Comparison of ENCODE assay signal across 1 cellular context in the genomic region with DNA sequence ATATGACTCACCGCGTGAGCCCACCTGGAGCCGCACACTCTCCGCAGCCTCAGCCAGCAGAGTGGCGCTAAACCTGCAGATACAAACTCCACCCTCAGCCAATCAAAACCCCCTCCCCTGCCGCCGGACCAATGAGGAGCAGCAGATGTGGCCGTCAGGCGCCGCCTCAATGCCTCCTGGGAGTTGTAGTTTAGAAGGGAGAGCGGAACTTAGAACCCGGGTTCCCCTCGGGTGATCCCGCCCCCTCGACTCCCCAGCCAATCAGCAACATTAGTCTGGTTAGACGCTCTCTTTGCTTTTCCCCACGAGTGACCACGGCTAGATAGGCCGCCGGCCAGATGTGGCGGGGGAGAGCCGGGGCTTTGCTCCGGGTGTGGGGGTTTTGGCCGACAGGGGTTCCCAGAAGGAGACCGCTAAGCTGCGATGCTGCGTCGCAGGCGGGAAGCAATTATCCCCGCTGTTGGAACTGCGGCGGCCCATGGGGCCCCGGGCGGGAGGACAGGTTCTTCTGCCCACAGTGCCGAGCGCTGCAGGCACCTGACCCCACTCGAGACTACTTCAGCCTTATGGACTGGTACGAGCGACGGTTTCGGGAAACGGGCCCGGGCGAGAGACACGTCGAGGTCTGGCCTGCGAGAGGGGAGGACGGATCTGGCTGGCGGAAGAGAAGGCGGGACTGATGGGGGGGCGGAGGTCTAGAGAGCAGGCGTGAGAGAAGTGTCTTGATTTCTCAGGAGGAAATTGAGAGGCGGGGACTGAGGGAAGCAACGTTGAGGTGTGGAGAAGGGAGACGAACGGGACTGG.
A peak's percentile ranks its signal among the peaks of the same experiment; 100 is the strongest.
TF ChIP-seq lines count a peak whose summit lies in the region.

A gene (minus strand): TSS at position 63 of the 804 bp plus-strand sequence. CDS start 7,099 bp downstream, outside the sequence.
A gene with protein sequence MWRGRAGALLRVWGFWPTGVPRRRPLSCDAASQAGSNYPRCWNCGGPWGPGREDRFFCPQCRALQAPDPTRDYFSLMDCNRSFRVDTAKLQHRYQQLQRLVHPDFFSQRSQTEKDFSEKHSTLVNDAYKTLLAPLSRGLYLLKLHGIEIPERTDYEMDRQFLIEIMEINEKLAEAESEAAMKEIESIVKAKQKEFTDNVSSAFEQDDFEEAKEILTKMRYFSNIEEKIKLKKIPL (plus strand): TSS at position 282 of the 804 bp plus-strand sequence. CDS start 57 bp downstream, at position 339.

TF ChIP-seq in HEK293, 187 proteins besides CTCF, POLR2A, EP300 and RAD21 (continued from another document):
- TF ChIP-seq, protein P1, sequence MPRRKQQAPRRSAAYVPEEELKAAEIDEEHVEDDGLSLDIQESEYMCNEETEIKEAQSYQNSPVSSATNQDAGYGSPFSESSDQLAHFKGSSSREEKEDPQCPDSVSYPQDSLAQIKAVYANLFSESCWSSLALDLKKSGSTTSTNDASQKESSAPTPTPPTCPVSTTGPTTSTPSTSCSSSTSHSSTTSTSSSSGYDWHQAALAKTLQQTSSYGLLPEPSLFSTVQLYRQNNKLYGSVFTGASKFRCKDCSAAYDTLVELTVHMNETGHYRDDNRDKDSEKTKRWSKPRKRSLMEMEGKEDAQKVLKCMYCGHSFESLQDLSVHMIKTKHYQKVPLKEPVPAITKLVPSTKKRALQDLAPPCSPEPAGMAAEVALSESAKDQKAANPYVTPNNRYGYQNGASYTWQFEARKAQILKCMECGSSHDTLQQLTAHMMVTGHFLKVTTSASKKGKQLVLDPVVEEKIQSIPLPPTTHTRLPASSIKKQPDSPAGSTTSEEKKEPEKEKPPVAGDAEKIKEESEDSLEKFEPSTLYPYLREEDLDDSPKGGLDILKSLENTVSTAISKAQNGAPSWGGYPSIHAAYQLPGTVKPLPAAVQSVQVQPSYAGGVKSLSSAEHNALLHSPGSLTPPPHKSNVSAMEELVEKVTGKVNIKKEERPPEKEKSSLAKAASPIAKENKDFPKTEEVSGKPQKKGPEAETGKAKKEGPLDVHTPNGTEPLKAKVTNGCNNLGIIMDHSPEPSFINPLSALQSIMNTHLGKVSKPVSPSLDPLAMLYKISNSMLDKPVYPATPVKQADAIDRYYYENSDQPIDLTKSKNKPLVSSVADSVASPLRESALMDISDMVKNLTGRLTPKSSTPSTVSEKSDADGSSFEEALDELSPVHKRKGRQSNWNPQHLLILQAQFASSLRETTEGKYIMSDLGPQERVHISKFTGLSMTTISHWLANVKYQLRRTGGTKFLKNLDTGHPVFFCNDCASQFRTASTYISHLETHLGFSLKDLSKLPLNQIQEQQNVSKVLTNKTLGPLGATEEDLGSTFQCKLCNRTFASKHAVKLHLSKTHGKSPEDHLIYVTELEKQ (tag by site-specific recombination; IDR thresholded peaks at IDR 0.05; ENCODE audit: borderline replicate concordance), result no peak; the same call in 1 of the 2 replicates
- no peak for TF ChIP-seq SALL2 (tag by site-specific recombination; IDR thresholded peaks at IDR 0.05; ENCODE audit: borderline replicate concordance)
- peak; percentile 53; the same call in 1 of the 2 replicates for TF ChIP-seq BCL11A (tag by site-specific recombination; IDR thresholded peaks at IDR 0.05; ENCODE audit: low read depth)
- peak; percentile 60; the same call in 1 of the 2 replicates for TF ChIP-seq ZNF391 (tag by site-specific recombination; IDR thresholded peaks at IDR 0.05; ENCODE audit: borderline replicate concordance, low read depth)
- TF ChIP-seq, protein P2, sequence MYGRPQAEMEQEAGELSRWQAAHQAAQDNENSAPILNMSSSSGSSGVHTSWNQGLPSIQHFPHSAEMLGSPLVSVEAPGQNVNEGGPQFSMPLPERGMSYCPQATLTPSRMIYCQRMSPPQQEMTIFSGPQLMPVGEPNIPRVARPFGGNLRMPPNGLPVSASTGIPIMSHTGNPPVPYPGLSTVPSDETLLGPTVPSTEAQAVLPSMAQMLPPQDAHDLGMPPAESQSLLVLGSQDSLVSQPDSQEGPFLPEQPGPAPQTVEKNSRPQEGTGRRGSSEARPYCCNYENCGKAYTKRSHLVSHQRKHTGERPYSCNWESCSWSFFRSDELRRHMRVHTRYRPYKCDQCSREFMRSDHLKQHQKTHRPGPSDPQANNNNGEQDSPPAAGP (tag by site-specific recombination; IDR thresholded peaks at IDR 0.05), result peak; percentile 69; the same call in 1 of the 2 replicates
- no peak for TF ChIP-seq ZNF510 (tag by site-specific recombination; IDR thresholded peaks at IDR 0.05; ENCODE audit: insufficient replicate concordance)
- TF ChIP-seq ZFP69B (tag by site-specific recombination; IDR thresholded peaks at IDR 0.05), result 0 out of 2 replicates have a peak, but pooled peaks have one; percentile 69
- TF ChIP-seq ZSCAN30 (tag by site-specific recombination; IDR thresholded peaks at IDR 0.05), result peak; percentile 28; the same call in 1 of the 2 replicates
- TF ChIP-seq, protein P3, sequence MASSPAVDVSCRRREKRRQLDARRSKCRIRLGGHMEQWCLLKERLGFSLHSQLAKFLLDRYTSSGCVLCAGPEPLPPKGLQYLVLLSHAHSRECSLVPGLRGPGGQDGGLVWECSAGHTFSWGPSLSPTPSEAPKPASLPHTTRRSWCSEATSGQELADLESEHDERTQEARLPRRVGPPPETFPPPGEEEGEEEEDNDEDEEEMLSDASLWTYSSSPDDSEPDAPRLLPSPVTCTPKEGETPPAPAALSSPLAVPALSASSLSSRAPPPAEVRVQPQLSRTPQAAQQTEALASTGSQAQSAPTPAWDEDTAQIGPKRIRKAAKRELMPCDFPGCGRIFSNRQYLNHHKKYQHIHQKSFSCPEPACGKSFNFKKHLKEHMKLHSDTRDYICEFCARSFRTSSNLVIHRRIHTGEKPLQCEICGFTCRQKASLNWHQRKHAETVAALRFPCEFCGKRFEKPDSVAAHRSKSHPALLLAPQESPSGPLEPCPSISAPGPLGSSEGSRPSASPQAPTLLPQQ (tag by site-specific recombination; IDR thresholded peaks at IDR 0.05), result peak; percentile 64
- TF ChIP-seq OVOL3 (tag by site-specific recombination; IDR thresholded peaks at IDR 0.05), result peak; percentile 71
- peak; percentile 91 for TF ChIP-seq KLF16 (tag by site-specific recombination; IDR thresholded peaks at IDR 0.05)
- TF ChIP-seq, protein P4, sequence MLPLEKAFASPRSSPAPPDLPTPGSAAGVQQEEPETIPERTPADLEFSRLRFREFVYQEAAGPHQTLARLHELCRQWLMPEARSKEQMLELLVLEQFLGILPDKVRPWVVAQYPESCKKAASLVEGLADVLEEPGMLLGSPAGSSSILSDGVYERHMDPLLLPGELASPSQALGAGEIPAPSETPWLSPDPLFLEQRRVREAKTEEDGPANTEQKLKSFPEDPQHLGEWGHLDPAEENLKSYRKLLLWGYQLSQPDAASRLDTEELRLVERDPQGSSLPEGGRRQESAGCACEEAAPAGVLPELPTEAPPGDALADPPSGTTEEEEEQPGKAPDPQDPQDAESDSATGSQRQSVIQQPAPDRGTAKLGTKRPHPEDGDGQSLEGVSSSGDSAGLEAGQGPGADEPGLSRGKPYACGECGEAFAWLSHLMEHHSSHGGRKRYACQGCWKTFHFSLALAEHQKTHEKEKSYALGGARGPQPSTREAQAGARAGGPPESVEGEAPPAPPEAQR (tag by site-specific recombination; IDR thresholded peaks at IDR 0.05), result no peak
- no peak for TF ChIP-seq ZNF354C (tag by site-specific recombination; IDR thresholded peaks at IDR 0.05; ENCODE audit: borderline replicate concordance, low read depth)
- no peak for TF ChIP-seq ZNF404 (tag by site-specific recombination; IDR thresholded peaks at IDR 0.05)
- TF ChIP-seq SETDB1 (IDR thresholded peaks at IDR 0.05; ENCODE audit: insufficient read length, low read length), result no peak
- no peak for TF ChIP-seq ZNF623 (tag by site-specific recombination; IDR thresholded peaks at IDR 0.05)
- TF ChIP-seq ZBTB21 (tag by site-specific recombination; IDR thresholded peaks at IDR 0.05), result peak; percentile 49; the same call in 1 of the 2 replicates
- peak; percentile 36; the same call in 1 of the 2 replicates for TF ChIP-seq KLF8 (tag by site-specific recombination; IDR thresholded peaks at IDR 0.05)
- TF ChIP-seq, protein P5, sequence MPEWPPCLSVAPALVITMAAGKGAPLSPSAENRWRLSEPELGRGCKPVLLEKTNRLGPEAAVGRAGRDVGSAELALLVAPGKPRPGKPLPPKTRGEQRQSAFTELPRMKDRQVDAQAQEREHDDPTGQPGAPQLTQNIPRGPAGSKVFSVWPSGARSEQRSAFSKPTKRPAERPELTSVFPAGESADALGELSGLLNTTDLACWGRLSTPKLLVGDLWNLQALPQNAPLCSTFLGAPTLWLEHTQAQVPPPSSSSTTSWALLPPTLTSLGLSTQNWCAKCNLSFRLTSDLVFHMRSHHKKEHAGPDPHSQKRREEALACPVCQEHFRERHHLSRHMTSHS (tag by site-specific recombination; IDR thresholded peaks at IDR 0.05), result 0 out of 2 replicates have a peak, but pooled peaks have one; percentile 17
- TF ChIP-seq, protein P6, sequence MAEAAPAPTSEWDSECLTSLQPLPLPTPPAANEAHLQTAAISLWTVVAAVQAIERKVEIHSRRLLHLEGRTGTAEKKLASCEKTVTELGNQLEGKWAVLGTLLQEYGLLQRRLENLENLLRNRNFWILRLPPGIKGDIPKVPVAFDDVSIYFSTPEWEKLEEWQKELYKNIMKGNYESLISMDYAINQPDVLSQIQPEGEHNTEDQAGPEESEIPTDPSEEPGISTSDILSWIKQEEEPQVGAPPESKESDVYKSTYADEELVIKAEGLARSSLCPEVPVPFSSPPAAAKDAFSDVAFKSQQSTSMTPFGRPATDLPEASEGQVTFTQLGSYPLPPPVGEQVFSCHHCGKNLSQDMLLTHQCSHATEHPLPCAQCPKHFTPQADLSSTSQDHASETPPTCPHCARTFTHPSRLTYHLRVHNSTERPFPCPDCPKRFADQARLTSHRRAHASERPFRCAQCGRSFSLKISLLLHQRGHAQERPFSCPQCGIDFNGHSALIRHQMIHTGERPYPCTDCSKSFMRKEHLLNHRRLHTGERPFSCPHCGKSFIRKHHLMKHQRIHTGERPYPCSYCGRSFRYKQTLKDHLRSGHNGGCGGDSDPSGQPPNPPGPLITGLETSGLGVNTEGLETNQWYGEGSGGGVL (tag by site-specific recombination; IDR thresholded peaks at IDR 0.05), result peak; percentile 83
- TF ChIP-seq KLF9 (tag by site-specific recombination; IDR thresholded peaks at IDR 0.05; ENCODE audit: low read depth), result peak; percentile 93
